Comparison of ENCODE assay signal across 14 cellular contexts in genomic region chr5:116528519-116529234, GRCh38. TPM values are rescaled to one million over a fixed set of nuclear protein-coding genes. Genes with fewer than 3 reads are reported as not detected.
DNase-seq lines count a peak whose midpoint lies in the region; TF ChIP-seq lines count a peak whose summit lies in the region.
"Had no signal": no experiment of that assay in that cellular context is flagged by ENCODE, and none has a peak within 500 bp of the region (broad histone marks: within the 10 kb centered on the region; RNA-seq: fewer than 3 reads in every experiment).

No MANE protein-coding gene starts in this region.

- H3K27ac Mint-ChIP-seq in neural crest cell (ENCODE audit: unreplicated experiment): peak overlapping the region; percentile 4

- no peaks in the 10 kb centered on the region for H3K27me3 ChIP-seq in duodenal mucosa (ENCODE audit: control insufficient read depth in 1 of 2, insufficient read depth in 2 of 2, low read length in 2 of 2)
- H3K27me3 ChIP-seq: Peyer's patch had no signal

- peaks cover 28% of the 10 kb centered on the region for H3K4me1 Mint-ChIP-seq in neural crest cell

- H3K36me3 ChIP-seq in duodenal mucosa (ENCODE audit: control insufficient read depth in 1 of 2, insufficient read depth in 2 of 2, low read length in 2 of 2): no peaks in the 10 kb centered on the region
- H3K36me3 ChIP-seq: Peyer's patch had no signal

- peaks cover 41 to 66% of the 10 kb centered on the region in 2 donors for H3K4me1 ChIP-seq in duodenal mucosa (ENCODE audit: control insufficient read depth in 1 of 2, insufficient read depth in 2 of 2, low read length in 2 of 2)

- peak overlapping the region; percentile 29 to 40 for H3K9ac ChIP-seq in duodenal mucosa (ENCODE audit: low read depth in 1 of 2, low read length in 2 of 2)

- H3K4me3 ChIP-seq in duodenal mucosa (ENCODE audit: low read depth in 1 of 2, low read length in 2 of 2): peak overlapping the region; percentile 9 to 50

- H3K9me3 Mint-ChIP-seq in neural crest cell: no peaks in the 10 kb centered on the region

- no peak for TF ChIP-seq CTCF in neural crest cell (conservative IDR thresholded peaks at IDR 0.05)

- no peaks in the 10 kb centered on the region for H3K27me3 Mint-ChIP-seq in neural crest cell (ENCODE audit: low read depth)

- no peaks in the 10 kb centered on the region for H3K36me3 Mint-ChIP-seq in neural crest cell (ENCODE audit: low read depth)

- H3K9me3 ChIP-seq in duodenal mucosa (ENCODE audit: control insufficient read depth in 1 of 2, low read length in 2 of 2): no peaks in the 10 kb centered on the region
- H3K9me3 ChIP-seq: Peyer's patch had no signal

- H3K4me3 Mint-ChIP-seq in neural crest cell: no peak overlapping the region

- in situ Hi-C loops in G401 (cut with HindIII; ENCODE audit: low sequenced_read_pairs): no loop called here

- DNase-seq in G401 (ENCODE audit: low spot score): peak; percentile 55
- peak; percentile 83 for DNase-seq in NCI-H2227 treated with DMSO at 0.1 percent for 48 hours (lab: John Stamatoyannopoulos, UW)
- no peak for DNase-seq in neural crest cell (ENCODE audit: low read depth, low spot score)
- DNase-seq in EL: no peak
- no peak for DNase-seq in inferior parietal cortex (ENCODE audit: extremely low spot score)
- DNase-seq in NK-92 treated with Interleukin-12 subunit alpha and Interleukin-12 subunit beta, amount 100 ng/mL, for 24 hours (lab: John Stamatoyannopoulos, UW): no peak
- no peak for DNase-seq in stimulated activated CD4-positive, alpha-beta T cell treated with anti-CD3 and anti-CD28 coated beads, Interleukin-12 subunit alpha, Interleukin-12 subunit beta, amount 100 ng/mL, for 4 hours
- DNase-seq: activated naive CD4-positive, alpha-beta T cell; Karpas-422; NCI-H2171 treated with DMSO at 0.1 percent for 48 hours; occipital lobe; Peyer's patch had no signal

- peak overlapping the region; percentile 41 for H3K27ac ChIP-seq in duodenal mucosa (ENCODE audit: low read depth, low read length)

RNA-seq across cellular contexts. Expression of gene SEMA6A, which starts 45.9 kb away (rescaled TPM):
- not detected in 2 replicates for total RNA-seq in G401 (2014; rRNA removed; shearing (Covaris generic))
- total RNA-seq in neural crest cell: 30.0 and 34.0 TPM in 2 replicates
- total RNA-seq: activated CD8-positive, alpha-beta memory T cell treated with anti-CD3 and anti-CD28 coated beads for 36 hours had no signal

Comparison
In these comparisons a context has a peak if more than half of its experiments do, and no peak if none do; other contexts are left out.
1. DNase-seq: peak in G401 (single experiment) and NCI-H2227 treated with DMSO at 0.1 percent for 48 hours (single experiment); none in neural crest cell (single experiment), EL (single experiment), inferior parietal cortex (single experiment), NK-92 treated with Interleukin-12 subunit alpha and Interleukin-12 subunit beta, amount 100 ng/mL, for 24 hours (single experiment) and stimulated activated CD4-positive, alpha-beta T cell treated with anti-CD3 and anti-CD28 coated beads, Interleukin-12 subunit alpha, Interleukin-12 subunit beta, amount 100 ng/mL, for 4 hours (single experiment).
2. RNA of gene SEMA6A, which starts 45.9 kb away (total RNA-seq): 30.0 to 34.0 TPM in neural crest cell; not detected in G401; every median in the first group is over 10 times any median in the second.